Comparison of ENCODE assay signal across 10 cellular contexts in the genomic region with DNA sequence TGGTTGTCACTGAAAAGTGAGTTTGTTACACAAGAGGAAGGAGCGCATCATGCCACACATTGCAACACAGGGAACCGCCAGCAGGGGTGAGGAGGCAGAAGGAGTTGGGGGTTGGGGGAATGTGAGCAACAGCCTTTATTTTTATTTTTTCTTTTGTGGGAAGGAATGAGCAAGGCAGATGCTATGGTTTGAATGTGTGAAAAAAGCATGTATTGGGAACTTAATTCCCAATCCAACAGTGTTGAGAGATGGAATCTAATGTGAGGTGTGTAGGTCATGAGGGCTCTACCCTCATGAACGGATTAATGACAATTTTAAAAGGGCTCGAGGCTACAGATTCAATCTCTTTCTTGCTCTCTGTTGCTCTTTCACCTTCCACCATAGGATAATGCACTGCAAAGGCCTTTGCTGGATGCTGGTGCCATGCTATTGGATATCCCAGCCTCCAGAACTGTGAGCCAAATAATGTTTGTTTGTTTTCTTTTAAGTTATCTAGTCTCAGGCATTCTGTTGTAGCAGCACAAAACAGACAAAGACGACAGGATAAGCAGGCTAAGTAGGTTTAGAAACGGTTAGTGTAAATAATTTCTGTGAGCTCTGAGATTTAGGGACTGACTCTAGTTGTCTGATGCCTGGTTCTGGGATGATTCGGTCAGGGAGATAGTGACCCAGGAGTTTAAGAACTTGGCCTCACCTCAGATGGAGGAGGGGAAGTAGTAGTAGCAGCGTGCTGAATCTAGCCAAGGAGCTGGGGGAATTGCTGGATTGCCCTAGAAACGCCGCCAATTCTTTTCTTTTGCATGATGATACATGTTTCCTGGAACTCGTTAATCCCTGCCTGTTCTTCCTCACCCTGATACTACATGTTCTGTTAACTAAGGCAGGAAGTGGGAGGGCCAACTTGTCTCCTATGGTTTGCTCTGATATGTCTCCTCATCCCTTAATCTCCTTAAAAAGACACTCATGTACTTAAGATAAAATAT.
DNase-seq lines count a peak whose midpoint lies in the region; ATAC-seq, FAIRE-seq and TF ChIP-seq lines count a peak whose summit lies in the region.
"Had no signal": no experiment of that assay in that cellular context is flagged by ENCODE, and none has a peak within 500 bp of the region (broad histone marks: within the 10 kb centered on the region; RNA-seq: fewer than 3 reads in every experiment).

No MANE protein-coding gene starts in this region.

- no peak overlapping the region for H3K4me2 ChIP-seq in neuronal stem cell (ENCODE audit: insufficient read depth, low read length, poor library complexity, severe bottlenecking)

- no peak overlapping the region for H2AK5ac ChIP-seq in neuronal stem cell (ENCODE audit: low read depth, low read length)

- no peak overlapping the region for H4K8ac ChIP-seq in neuronal stem cell (ENCODE audit: low read depth, low read length)

- no peaks in the 10 kb centered on the region for H3K79me1 ChIP-seq in neuronal stem cell (ENCODE audit: low read depth, low read length)

- H2BK120ac ChIP-seq in neuronal stem cell (ENCODE audit: low read depth, low read length) = no peak overlapping the region

- H3K9ac ChIP-seq in neuronal stem cell (ENCODE audit: low read depth, low read length, poor library complexity) = no peak overlapping the region

- no peak overlapping the region for H2BK5ac ChIP-seq in neuronal stem cell (ENCODE audit: low read length)

- no peak overlapping the region for H3K4me3 ChIP-seq in GM12865 (ENCODE audit: low read depth, low read length)
- H3K4me3 ChIP-seq in bronchial epithelial cell (ENCODE audit: low read depth, low read length) = no peak overlapping the region
- H3K4me3 ChIP-seq in neuronal stem cell (ENCODE audit: low read length in 2 of 2) = no peak overlapping the region
- H3K4me3 ChIP-seq in ascending aorta = no peak overlapping the region

- no peak for FAIRE-seq in bronchial epithelial cell (lab: Jason Lieb, UNC)

- no peaks in the 10 kb centered on the region for H3K9me3 ChIP-seq in neuronal stem cell (replicated peaks in 1 of 2; ENCODE audit: control insufficient read depth in 2 of 2, insufficient read depth in 1 of 2, low read depth in 1 of 2, low read length in 2 of 2)
- no peaks in the 10 kb centered on the region for H3K9me3 ChIP-seq in ascending aorta

- peak; percentile 5 for DNase-seq in GM12865 (ENCODE audit: low read depth)
- DNase-seq in LHCN-M2 (ENCODE audit: low read depth) = peak; percentile 81
- peak; percentile 96 for DNase-seq in bronchial epithelial cell (ENCODE audit: low read depth)
- DNase-seq in neuronal stem cell (ENCODE audit: low spot score) = no peak
- DNase-seq in ascending aorta (ENCODE audit: low spot score in 2 of 2) = no peak
- DNase-seq in left lobe of liver (ENCODE audit: low spot score) = no peak
- no peak for DNase-seq in superior temporal gyrus (ENCODE audit: extremely low spot score)
- DNase-seq: activated CD4-positive, alpha-beta T cell treated with anti-CD3 and anti-CD28 coated beads, Interleukin-2, amount 50 U/mL, for 48 hours; foreskin melanocyte had no signal

- WGBS in neuronal stem cell (ENCODE audit: extremely low coverage in 2 of 2, insufficient read length in 2 of 2, insufficient replicate concordance in 1 of 2), 2 donors = no CpG with 5 or more reads among the region's 11 CpGs

- no peak overlapping the region for H4K91ac ChIP-seq in neuronal stem cell (ENCODE audit: low read depth, low read length, poor library complexity)

- intact Hi-C loops in ascending aorta (cut with DNase I) = no loop called here

- no peak overlapping the region for H3K18ac ChIP-seq in neuronal stem cell (ENCODE audit: low read length)

- H3K14ac ChIP-seq in neuronal stem cell (ENCODE audit: low read length) = no peak overlapping the region

- H3K27ac ChIP-seq in neuronal stem cell (replicated peaks; ENCODE audit: low read length) = no peak overlapping the region
- no peak overlapping the region for H3K27ac ChIP-seq in ascending aorta

- H3K36me3 ChIP-seq in bronchial epithelial cell (ENCODE audit: control insufficient read depth, insufficient read depth, low read length) (no peaks in the 10 kb centered on the region), neuronal stem cell (replicated peaks in 1 of 2; ENCODE audit: control insufficient read depth in 2 of 2, insufficient read depth in 2 of 2, low read length in 2 of 2) (no peaks in the 10 kb centered on the region), ascending aorta (no peaks in the 10 kb centered on the region)

- no peak overlapping the region for H3K23ac ChIP-seq in neuronal stem cell (ENCODE audit: low read depth, low read length, poor library complexity)

- H2BK15ac ChIP-seq in neuronal stem cell (ENCODE audit: low read length) = no peak overlapping the region

- H3K27me3 ChIP-seq in bronchial epithelial cell (ENCODE audit: control insufficient read depth, insufficient read depth, low read length) (no peaks in the 10 kb centered on the region), neuronal stem cell (ENCODE audit: control insufficient read depth in 3 of 3, insufficient read depth in 3 of 3, low read depth in 1 of 3, low read length in 3 of 3) (no peaks in the 10 kb centered on the region), ascending aorta (no peaks in the 10 kb centered on the region)

- ATAC-seq in HG03135 (IDR thresholded peaks at IDR 0.05; ENCODE audit: unreplicated experiment) = no peak
- ATAC-seq in left lobe of liver = no peak

- H3K4me1 ChIP-seq in neuronal stem cell (ENCODE audit: control insufficient read depth in 2 of 2, insufficient read depth in 1 of 2, low read depth in 1 of 2, low read length in 2 of 2) (peaks cover 0 to 1% of the 10 kb centered on the region in 2 donors), ascending aorta (no peaks in the 10 kb centered on the region)

- H3K4ac ChIP-seq in neuronal stem cell (ENCODE audit: low read length) = no peak overlapping the region

- no peak overlapping the region for H2BK12ac ChIP-seq in neuronal stem cell (ENCODE audit: low read length)

- H2AFZ ChIP-seq in neuronal stem cell (ENCODE audit: low read length) = peak overlapping the region; percentile 12

- TF ChIP-seq CTCF in GM12865 (IDR thresholded peaks at IDR 0.05; ENCODE audit: insufficient read depth, low read depth, low read length, missing control alignments) (peak; percentile 30), bronchial epithelial cell (IDR thresholded peaks at IDR 0.05; ENCODE audit: insufficient read depth, low read length, severe bottlenecking) (peak; percentile 42), ascending aorta (IDR thresholded peaks at IDR 0.05) (no peak)

Comparison
In these comparisons a context has a peak if more than half of its experiments do, and no peak if none do; other contexts are left out.
1. DNase-seq: peak in GM12865 (single experiment), LHCN-M2 (single experiment) and bronchial epithelial cell (single experiment); none in neuronal stem cell (single experiment), ascending aorta (0 of 2), left lobe of liver (single experiment) and superior temporal gyrus (single experiment).
2. CTCF ChIP-seq: peak in GM12865 (single experiment) and bronchial epithelial cell (single experiment); none in ascending aorta (0 of 3).